ENCODE assay signal across 25 cellular contexts in the genomic region with DNA sequence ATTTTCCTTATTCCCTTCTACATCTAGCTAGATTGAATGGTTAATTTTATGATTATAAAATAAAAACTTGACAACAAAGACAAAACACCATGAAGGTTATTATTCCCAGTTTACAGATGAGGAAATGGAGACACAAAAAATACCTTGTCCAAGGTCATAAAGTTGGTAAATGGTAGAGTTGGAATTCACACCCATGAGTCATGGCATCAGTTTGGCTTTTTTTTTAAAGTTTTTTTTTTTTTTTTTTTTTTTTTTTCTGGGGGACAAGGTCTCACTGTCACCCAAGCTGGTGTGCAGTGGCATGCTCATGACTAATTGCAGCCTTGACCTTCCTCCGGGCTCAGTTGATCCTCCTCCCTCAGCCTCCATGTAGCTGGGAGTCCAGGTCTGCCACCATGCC.
"Had no signal": no experiment of that assay in that cellular context is flagged by ENCODE, and none has a peak within 500 bp of the region (broad histone marks: within the 10 kb centered on the region; RNA-seq: fewer than 3 reads in every experiment).

No MANE protein-coding gene starts in this region.

- H3K36me3 ChIP-seq: colonic mucosa had no signal

- DNase-seq: colonic mucosa; cortex of kidney; effector CD8-positive, alpha-beta T cell; effector memory CD8-positive, alpha-beta T cell; endodermal cell; erythroblast; esophagus squamous epithelium; foreskin fibroblast; foreskin melanocyte; gastrocnemius medialis; glutamatergic neuron; head of caudate nucleus; heart right ventricle; hippocampal formation; islet precursor cell; kidney; kidney glomerular epithelial cell; left lung; left ventricle myocardium superior; lower lobe of right lung; mesenchymal stem cell; naive thymus-derived CD4-positive, alpha-beta T cell had no signal

- FAIRE-seq: endometrium, kidney had no signal

- ATAC-seq: effector memory CD8-positive, alpha-beta T cell; esophagus mucosa; gastrocnemius medialis; heart right ventricle; left lung; left ventricle myocardium superior; lower lobe of right lung; naive thymus-derived CD4-positive, alpha-beta T cell had no signal

- H3K9me3 ChIP-seq: colonic mucosa, esophagus squamous epithelium, gastrocnemius medialis, heart right ventricle, left lung, lower lobe of right lung had no signal

- H3K4me1 ChIP-seq: colonic mucosa, esophagus squamous epithelium, gastrocnemius medialis, heart right ventricle, left lung, lower lobe of right lung had no signal

- H3K27ac ChIP-seq: colonic mucosa, epithelial cell of prostate, esophagus squamous epithelium, gastrocnemius medialis, heart right ventricle, left lung, lower lobe of right lung had no signal

- H3K4me3 ChIP-seq: colonic mucosa, esophagus squamous epithelium, gastrocnemius medialis, heart right ventricle, left lung, lower lobe of right lung had no signal

- H3K27me3 ChIP-seq: colonic mucosa, esophagus squamous epithelium, gastrocnemius medialis, heart right ventricle, left lung had no signal
